Comparison of ENCODE assay signal across 19 cellular contexts in genomic region chr9:127549218-127549617, GRCh38.
A peak's percentile ranks its signal among the peaks of the same experiment; 100 is the strongest.
DNase-seq lines count a peak whose midpoint lies in the region; ATAC-seq and TF ChIP-seq lines count a peak whose summit lies in the region.
"Had no signal": no experiment of that assay in that cellular context is flagged by ENCODE, and none has a peak within 500 bp of the region (broad histone marks: within the 10 kb centered on the region; RNA-seq: fewer than 3 reads in every experiment).

No MANE protein-coding gene starts in this region.

- DNase-seq in activated CD8-positive, alpha-beta T cell treated with anti-CD3 and anti-CD28 coated beads, Interleukin-2, amount 10 ng/mL, durations not matched to agents 7 days and 5 days, result no peak
- DNase-seq in activated CD8-positive, alpha-beta T cell treated with anti-CD3 and anti-CD28 coated beads for 36 hours, result no peak
- DNase-seq in T-helper 17 cell (no peak), esophagus squamous epithelium (lab: John Stamatoyannopoulos, UW) (no peak), stomach (no peak)
- no peak for DNase-seq in activated naive CD4-positive, alpha-beta T cell treated with Interleukin-2 at 50 U/mL for 16 hours
- DNase-seq: 8988T, BE2C, GDM1, GM23248, MV-4-11, NCI-H1417 treated with DMSO at 0.1 percent for 48 hours, NCI-H1930, NCI-H2171, NCI-H446, RPMI8226, SJCRH30 had no signal

- intact Hi-C loops in activated CD8-positive, alpha-beta T cell treated with anti-CD3 and anti-CD28 coated beads for 36 hours (cut with micrococcal nuclease), result no loop called here
- intact Hi-C loops in esophagus squamous epithelium (cut with DNase I) (no loop called here), stomach (cut with DNase I; ENCODE audit: low total_unique reads) (no loop called here)

- ATAC-seq in activated CD8-positive, alpha-beta T cell treated with anti-CD3 and anti-CD28 coated beads, Interleukin-2, amount 10 ng/mL, durations not matched to agents 7 days and 5 days, result no peak
- ATAC-seq in activated CD8-positive, alpha-beta T cell treated with anti-CD3 and anti-CD28 coated beads for 36 hours, result no peak
- ATAC-seq in T-helper 17 cell, result no peak
- ATAC-seq in HG02763 (IDR thresholded peaks at IDR 0.05; ENCODE audit: unreplicated experiment), result no peak
- no peak for ATAC-seq in HG02981 (IDR thresholded peaks at IDR 0.05; ENCODE audit: unreplicated experiment)

- peaks cover 39 to 98% (median 61%) of the 10 kb centered on the region in 3 donors for H3K4me1 ChIP-seq in esophagus squamous epithelium
- peaks cover 65 to 98% (median 82%) of the 10 kb centered on the region in 4 donors for H3K4me1 ChIP-seq in stomach
- H3K4me1 ChIP-seq: BE2C had no signal

- WGBS in esophagus squamous epithelium, 2 donors, result 80 to 81% methylated on average over 10 of the region's 10 CpGs
- WGBS in stomach, 5 donors, result 78 to 89% (median 89%) methylated on average over 10 of the region's 10 CpGs

- H3K27ac Mint-ChIP-seq in activated CD8-positive, alpha-beta T cell treated with anti-CD3 and anti-CD28 coated beads, Interleukin-2, amount 10 ng/mL, durations not matched to agents 7 days and 5 days, result peak overlapping the region; percentile 22
- no peak overlapping the region for H3K27ac Mint-ChIP-seq in activated CD8-positive, alpha-beta T cell treated with anti-CD3 and anti-CD28 coated beads for 36 hours
- H3K27ac Mint-ChIP-seq in T-helper 17 cell, result peak overlapping the region; percentile 54

- peaks cover 0 to 58% (median 22%) of the 10 kb centered on the region in 3 donors for H3K36me3 ChIP-seq in esophagus squamous epithelium
- H3K36me3 ChIP-seq in stomach, result peaks cover 0 to 13% (median 3%) of the 10 kb centered on the region in 4 donors
- H3K36me3 ChIP-seq: BE2C, SJCRH30 had no signal

- no peaks in the 10 kb centered on the region for H3K27me3 Mint-ChIP-seq in activated CD8-positive, alpha-beta T cell treated with anti-CD3 and anti-CD28 coated beads, Interleukin-2, amount 10 ng/mL, durations not matched to agents 7 days and 5 days (ENCODE audit: low read depth)
- H3K27me3 Mint-ChIP-seq in activated CD8-positive, alpha-beta T cell treated with anti-CD3 and anti-CD28 coated beads for 36 hours, result no peaks in the 10 kb centered on the region
- H3K27me3 Mint-ChIP-seq in T-helper 17 cell, result no peaks in the 10 kb centered on the region

- H3K27me3 ChIP-seq in esophagus squamous epithelium (no peaks in the 10 kb centered on the region), stomach (no peaks in the 10 kb centered on the region)
- H3K27me3 ChIP-seq: BE2C, SJCRH30 had no signal

- peak overlapping the region in 3 of 4 donors; percentile 2 to 93 (median 61) for H3K27ac ChIP-seq in esophagus squamous epithelium
- H3K27ac ChIP-seq in stomach, result peak overlapping the region in 3 of 5 donors; percentile 16 to 70 (median 69)
- H3K27ac ChIP-seq: GM23248, SJCRH30 had no signal

- POLR2A ChIA-PET in activated CD8-positive, alpha-beta T cell treated with anti-CD3 and anti-CD28 coated beads, Interleukin-2, amount 10 ng/mL, durations not matched to agents 7 days and 5 days (lab: Charles Lee), result no interaction called here
- POLR2A ChIA-PET in activated CD8-positive, alpha-beta T cell treated with anti-CD3 and anti-CD28 coated beads for 36 hours (lab: Charles Lee), result no interaction called here

- CTCF ChIA-PET in activated CD8-positive, alpha-beta T cell treated with anti-CD3 and anti-CD28 coated beads, Interleukin-2, amount 10 ng/mL, durations not matched to agents 7 days and 5 days (lab: Charles Lee), result no interaction called here
- CTCF ChIA-PET in activated CD8-positive, alpha-beta T cell treated with anti-CD3 and anti-CD28 coated beads for 36 hours (lab: Charles Lee), result interaction anchor here (1.2 kb wide), 1 partner anchor 46 kb away, joined by 3 read pairs; no protein-coding TSS in a partner anchor

- peaks cover 32% of the 10 kb centered on the region for H3K36me3 Mint-ChIP-seq in activated CD8-positive, alpha-beta T cell treated with anti-CD3 and anti-CD28 coated beads, Interleukin-2, amount 10 ng/mL, durations not matched to agents 7 days and 5 days (ENCODE audit: low read depth)
- no peaks in the 10 kb centered on the region for H3K36me3 Mint-ChIP-seq in activated CD8-positive, alpha-beta T cell treated with anti-CD3 and anti-CD28 coated beads for 36 hours (ENCODE audit: low read depth)
- peaks cover 4% of the 10 kb centered on the region for H3K36me3 Mint-ChIP-seq in T-helper 17 cell (ENCODE audit: low read depth)

- no peak for TF ChIP-seq EP300 in stomach (IDR thresholded peaks at IDR 0.05)

- TF ChIP-seq CTCF in activated CD8-positive, alpha-beta T cell treated with anti-CD3 and anti-CD28 coated beads for 36 hours (IDR thresholded peaks at IDR 0.05), result no peak
- no peak for TF ChIP-seq CTCF in esophagus squamous epithelium (IDR thresholded peaks at IDR 0.05)
- TF ChIP-seq CTCF in stomach (IDR thresholded peaks at IDR 0.05), result no peak

- H3K4me3 Mint-ChIP-seq in activated CD8-positive, alpha-beta T cell treated with anti-CD3 and anti-CD28 coated beads, Interleukin-2, amount 10 ng/mL, durations not matched to agents 7 days and 5 days, result no peak overlapping the region
- no peak overlapping the region for H3K4me3 Mint-ChIP-seq in activated CD8-positive, alpha-beta T cell treated with anti-CD3 and anti-CD28 coated beads for 36 hours
- no peak overlapping the region for H3K4me3 Mint-ChIP-seq in T-helper 17 cell

- H3K4me3 ChIP-seq in esophagus squamous epithelium, result no peak overlapping the region
- no peak overlapping the region for H3K4me3 ChIP-seq in stomach
- H3K4me3 ChIP-seq: GM23248, SJCRH30 had no signal

- no peaks in the 10 kb centered on the region for H3K9me3 Mint-ChIP-seq in activated CD8-positive, alpha-beta T cell treated with anti-CD3 and anti-CD28 coated beads, Interleukin-2, amount 10 ng/mL, durations not matched to agents 7 days and 5 days (ENCODE audit: insufficient read depth)
- no peaks in the 10 kb centered on the region for H3K9me3 Mint-ChIP-seq in activated CD8-positive, alpha-beta T cell treated with anti-CD3 and anti-CD28 coated beads for 36 hours

- peaks cover 71% of the 10 kb centered on the region for H3K4me1 Mint-ChIP-seq in activated CD8-positive, alpha-beta T cell treated with anti-CD3 and anti-CD28 coated beads, Interleukin-2, amount 10 ng/mL, durations not matched to agents 7 days and 5 days (ENCODE audit: low read depth)
- peaks cover 2% of the 10 kb centered on the region for H3K4me1 Mint-ChIP-seq in activated CD8-positive, alpha-beta T cell treated with anti-CD3 and anti-CD28 coated beads for 36 hours (ENCODE audit: low read depth)
- peaks cover 32% of the 10 kb centered on the region for H3K4me1 Mint-ChIP-seq in T-helper 17 cell

- TF ChIP-seq POLR2A in esophagus squamous epithelium (IDR thresholded peaks at IDR 0.05), result no peak
- TF ChIP-seq POLR2A in stomach (IDR thresholded peaks at IDR 0.05), result no peak

- H3K9me3 ChIP-seq in T-helper 17 cell (ENCODE audit: control insufficient read depth, low read length, poor library complexity, severe bottlenecking) (no peaks in the 10 kb centered on the region), esophagus squamous epithelium (no peaks in the 10 kb centered on the region), stomach (no peaks in the 10 kb centered on the region)
- H3K9me3 ChIP-seq: BE2C, SJCRH30 had no signal
